ENCODE assay signal across 14 cellular contexts in genomic region chr12:123931686-123932321, GRCh38.
DNase-seq lines count a peak whose midpoint lies in the region; ATAC-seq lines count a peak whose summit lies in the region.
"Had no signal": no experiment of that assay in that cellular context is flagged by ENCODE, and none has a peak within 500 bp of the region (broad histone marks: within the 10 kb centered on the region; RNA-seq: fewer than 3 reads in every experiment).

No MANE protein-coding gene starts in this region.

- peaks cover 20% of the 10 kb centered on the region for H3K27me3 Mint-ChIP-seq in stimulated activated naive CD8-positive, alpha-beta T cell treated with anti-CD3 and anti-CD28 coated beads, Interleukin-15, amount 100 ng/mL, for 72 hours
- H3K27me3 Mint-ChIP-seq: progenitor cell of endocrine pancreas had no signal

- no peaks in the 10 kb centered on the region for H3K9me3 Mint-ChIP-seq in stimulated activated naive CD8-positive, alpha-beta T cell treated with anti-CD3 and anti-CD28 coated beads, Interleukin-15, amount 100 ng/mL, for 72 hours

- peak overlapping the region in 1 of 2 donors; percentile 44 for H3K27ac Mint-ChIP-seq in stimulated activated naive CD8-positive, alpha-beta T cell treated with anti-CD3 and anti-CD28 coated beads, Interleukin-15, amount 100 ng/mL, for 72 hours
- H3K27ac Mint-ChIP-seq: mesothelial cell of epicardium, progenitor cell of endocrine pancreas had no signal

- H3K4me3 Mint-ChIP-seq in stimulated activated naive CD8-positive, alpha-beta T cell treated with anti-CD3 and anti-CD28 coated beads, Interleukin-15, amount 100 ng/mL, for 72 hours, result peak overlapping the region; percentile 13 to 58
- H3K4me3 Mint-ChIP-seq: mesothelial cell of epicardium had no signal

- H3K4me1 Mint-ChIP-seq in stimulated activated naive CD8-positive, alpha-beta T cell treated with anti-CD3 and anti-CD28 coated beads, Interleukin-15, amount 100 ng/mL, for 72 hours, result peaks cover 49% of the 10 kb centered on the region
- H3K4me1 Mint-ChIP-seq: mesothelial cell of epicardium had no signal

- DNase-seq in activated CD8-positive, alpha-beta memory T cell treated with anti-CD3 and anti-CD28 coated beads, Interleukin-2, amount 50 U/mL, for 1 hour (ENCODE audit: extremely low read depth), result peak; percentile 32
- no peak for DNase-seq in activated CD8-positive, alpha-beta memory T cell treated with anti-CD3 and anti-CD28 coated beads for 24 hours
- DNase-seq in activated CD4-positive, alpha-beta T cell treated with anti-CD3 and anti-CD28 coated beads, Interleukin-2, amount 50 U/mL, for 48 hours, result peak; percentile 16 to 38
- DNase-seq in central memory CD4-positive, alpha-beta T cell, result peak; percentile 64
- DNase-seq in stimulated activated naive CD8-positive, alpha-beta T cell treated with anti-CD3 and anti-CD28 coated beads, Interleukin-15, amount 100 ng/mL, for 72 hours, result no peak
- DNase-seq in NCI-H524 treated with DMSO at 0.1 percent for 48 hours (lab: John Stamatoyannopoulos, UW) (no peak), anterior cingulate cortex (lab: John Stamatoyannopoulos, UW) (no peak)
- DNase-seq: KG1, NCI-H187, NCI-H82 had no signal

- ATAC-seq in stimulated activated naive CD8-positive, alpha-beta T cell treated with anti-CD3 and anti-CD28 coated beads, Interleukin-15, amount 100 ng/mL, for 72 hours, result peak; percentile 61
- ATAC-seq in HG03342 (IDR thresholded peaks at IDR 0.05; ENCODE audit: unreplicated experiment), result no peak
- ATAC-seq: A549 had no signal

Comparison
In these comparisons a context has a peak if more than half of its experiments do, and no peak if none do; other contexts are left out.
1. DNase-seq: peak in activated CD8-positive, alpha-beta memory T cell treated with anti-CD3 and anti-CD28 coated beads, Interleukin-2, amount 50 U/mL, for 1 hour (single experiment), activated CD4-positive, alpha-beta T cell treated with anti-CD3 and anti-CD28 coated beads, Interleukin-2, amount 50 U/mL, for 48 hours (2 of 2) and central memory CD4-positive, alpha-beta T cell (single experiment); none in activated CD8-positive, alpha-beta memory T cell treated with anti-CD3 and anti-CD28 coated beads for 24 hours (single experiment), stimulated activated naive CD8-positive, alpha-beta T cell treated with anti-CD3 and anti-CD28 coated beads, Interleukin-15, amount 100 ng/mL, for 72 hours (0 of 2), NCI-H524 treated with DMSO at 0.1 percent for 48 hours (single experiment) and anterior cingulate cortex (0 of 58).